8 cellular contexts compared by ENCODE assay signal in the genomic region with DNA sequence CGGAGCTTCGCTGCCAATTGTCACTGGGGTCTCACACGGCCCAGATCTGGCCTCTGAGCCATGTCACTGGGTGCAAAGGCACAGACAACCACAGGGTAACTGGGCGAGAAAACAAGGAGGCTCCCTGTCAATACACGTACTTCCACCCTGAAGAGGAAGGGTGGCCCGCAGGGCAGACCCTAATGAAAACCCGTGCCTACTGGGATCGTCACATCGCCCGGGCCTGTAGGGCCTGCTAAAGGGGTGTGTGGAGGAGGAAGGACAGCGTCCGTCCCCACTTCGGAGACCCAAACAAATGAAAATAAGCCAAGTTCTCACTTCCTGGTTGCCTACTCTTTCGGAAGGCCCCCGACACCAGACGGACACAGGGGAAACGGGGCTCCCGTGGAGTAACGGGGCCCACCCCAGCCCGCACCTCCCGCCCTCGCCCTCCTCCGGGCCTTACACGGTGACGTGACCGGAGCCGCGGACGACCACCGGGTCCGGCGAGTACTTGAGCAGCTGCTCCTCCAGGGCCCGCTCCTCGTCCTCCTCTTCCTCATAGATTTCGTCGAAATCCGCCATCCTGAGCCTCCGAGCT. TPM values are rescaled to one million over a fixed set of nuclear protein-coding genes. Genes with fewer than 3 reads are reported as not detected.
DNase-seq lines count a peak whose midpoint lies in the region; ATAC-seq and TF ChIP-seq lines count a peak whose summit lies in the region.

No MANE protein-coding gene starts in this region.

- TF ChIP-seq POLR2A in prostate gland (IDR thresholded peaks at IDR 0.05) = no peak

- no peaks in the 10 kb centered on the region for H3K27me3 ChIP-seq in prostate gland (replicated peaks; ENCODE audit: insufficient read depth)

- under 1% methylated on average over 22 of the region's 38 CpGs for WGBS in prostate gland

- no peaks in the 10 kb centered on the region for H3K9me3 Mint-ChIP-seq in activated naive CD4-positive, alpha-beta T cell treated with anti-CD3 and anti-CD28 coated beads, Interleukin-2, amount 50 U/mL, for 72 hours

- no peaks in the 10 kb centered on the region for H3K9me3 ChIP-seq in prostate gland

- no peak for TF ChIP-seq CTCF in prostate gland (IDR thresholded peaks at IDR 0.05)

- peaks cover 0 to 9% of the 10 kb centered on the region in 2 donors for H3K36me3 Mint-ChIP-seq in activated naive CD4-positive, alpha-beta T cell treated with anti-CD3 and anti-CD28 coated beads, Interleukin-2, amount 50 U/mL, for 72 hours

- H3K4me3 ChIP-seq in prostate gland = peak overlapping the region; percentile 94 to 98

- H3K4me1 ChIP-seq in prostate gland (replicated peaks) = no peaks in the 10 kb centered on the region

- intact Hi-C loops in cardiac septum (cut with DNase I) = loop anchor here (2.0 to 10.0 kb wide), 3 partner anchors 19 to 359 kb away; no protein-coding TSS in a partner anchor
- intact Hi-C loops in prostate gland (cut with DNase I) = no loop called here

- H3K36me3 ChIP-seq in prostate gland = no peaks in the 10 kb centered on the region

- DNase-seq in NCI-H748 (lab: John Stamatoyannopoulos, UW; ENCODE audit: unreplicated experiment) (peak; percentile 26), NCI-H748 treated with DMSO at 0.1 percent for 48 hours (lab: John Stamatoyannopoulos, UW) (no peak), OCI-M1 (lab: John Stamatoyannopoulos, UW) (peak; percentile 51), cardiac septum (ENCODE audit: low spot score) (peak; percentile 79), prostate gland (ENCODE audit: low spot score) (peak; percentile 22), inferior parietal cortex (ENCODE audit: extremely low spot score) (no peak)
- DNase-seq in activated naive CD4-positive, alpha-beta T cell treated with anti-CD3 and anti-CD28 coated beads, Interleukin-2, amount 50 U/mL, for 72 hours (ENCODE audit: low spot score in 2 of 2) = peak in 1 of 2 donors; percentile 33

- peak overlapping the region; percentile 93 to 94 for H3K27ac ChIP-seq in prostate gland

- H3K27ac Mint-ChIP-seq in activated naive CD4-positive, alpha-beta T cell treated with anti-CD3 and anti-CD28 coated beads, Interleukin-2, amount 50 U/mL, for 72 hours = peak overlapping the region; percentile 96 to 97

- ATAC-seq in HG02840 (IDR thresholded peaks at IDR 0.05; ENCODE audit: low FRiP score, unreplicated experiment) = peak; percentile 29
- peak; percentile 28 to 40 for ATAC-seq in activated naive CD4-positive, alpha-beta T cell treated with anti-CD3 and anti-CD28 coated beads, Interleukin-2, amount 50 U/mL, for 72 hours

RNA-seq across cellular contexts. Expression of a gene that starts 0.6 kb away (rescaled TPM):
- total RNA-seq in activated naive CD4-positive, alpha-beta T cell treated with anti-CD3 and anti-CD28 coated beads, Interleukin-2, amount 50 U/mL, for 72 hours = 10 to 100 TPM; 13.3 to 16.3 TPM
- total RNA-seq in cardiac septum = 12.4 TPM
- total RNA-seq in prostate gland = 10 to 100 TPM; 38.7 to 84.8 TPM

RNA-seq across cellular contexts. Expression of a gene that starts 36.1 kb away (rescaled TPM):
- total RNA-seq in activated naive CD4-positive, alpha-beta T cell treated with anti-CD3 and anti-CD28 coated beads, Interleukin-2, amount 50 U/mL, for 72 hours = not detected
- total RNA-seq in cardiac septum = not detected
- not detected for total RNA-seq in prostate gland

Comparison
In these comparisons a context has a peak if more than half of its experiments do, and no peak if none do; other contexts are left out.
1. DNase-seq: peak in NCI-H748 (single experiment), OCI-M1 (single experiment), cardiac septum (single experiment) and prostate gland (single experiment); none in NCI-H748 treated with DMSO at 0.1 percent for 48 hours (single experiment) and inferior parietal cortex (single experiment).